In the genomic region with DNA sequence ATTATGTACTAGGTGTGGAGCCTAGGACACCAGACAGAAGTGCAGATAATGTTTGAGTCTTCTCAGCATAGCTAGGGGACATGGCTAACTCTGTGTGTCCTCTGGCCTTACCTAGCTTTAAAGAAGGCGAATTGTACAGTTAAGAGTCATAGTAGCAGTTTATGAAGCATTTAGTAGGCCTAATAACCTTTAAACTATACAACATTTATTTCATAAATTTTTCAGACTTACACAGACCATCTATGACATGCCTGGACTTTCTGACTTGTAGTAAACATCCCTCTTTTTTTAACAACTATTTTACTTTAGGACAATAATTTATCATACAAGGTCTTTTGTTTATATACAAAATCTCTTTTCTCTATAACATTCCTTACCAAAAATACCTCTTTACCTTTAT, we compare ENCODE assay signal across 1 cellular context.
TF ChIP-seq lines count a peak whose summit lies in the region.

No MANE protein-coding gene starts in this region.

TF ChIP-seq in GM23338, 12 proteins besides CTCF, POLR2A, EP300 and RAD21 (continued from another document):
- TF ChIP-seq, protein P1, sequence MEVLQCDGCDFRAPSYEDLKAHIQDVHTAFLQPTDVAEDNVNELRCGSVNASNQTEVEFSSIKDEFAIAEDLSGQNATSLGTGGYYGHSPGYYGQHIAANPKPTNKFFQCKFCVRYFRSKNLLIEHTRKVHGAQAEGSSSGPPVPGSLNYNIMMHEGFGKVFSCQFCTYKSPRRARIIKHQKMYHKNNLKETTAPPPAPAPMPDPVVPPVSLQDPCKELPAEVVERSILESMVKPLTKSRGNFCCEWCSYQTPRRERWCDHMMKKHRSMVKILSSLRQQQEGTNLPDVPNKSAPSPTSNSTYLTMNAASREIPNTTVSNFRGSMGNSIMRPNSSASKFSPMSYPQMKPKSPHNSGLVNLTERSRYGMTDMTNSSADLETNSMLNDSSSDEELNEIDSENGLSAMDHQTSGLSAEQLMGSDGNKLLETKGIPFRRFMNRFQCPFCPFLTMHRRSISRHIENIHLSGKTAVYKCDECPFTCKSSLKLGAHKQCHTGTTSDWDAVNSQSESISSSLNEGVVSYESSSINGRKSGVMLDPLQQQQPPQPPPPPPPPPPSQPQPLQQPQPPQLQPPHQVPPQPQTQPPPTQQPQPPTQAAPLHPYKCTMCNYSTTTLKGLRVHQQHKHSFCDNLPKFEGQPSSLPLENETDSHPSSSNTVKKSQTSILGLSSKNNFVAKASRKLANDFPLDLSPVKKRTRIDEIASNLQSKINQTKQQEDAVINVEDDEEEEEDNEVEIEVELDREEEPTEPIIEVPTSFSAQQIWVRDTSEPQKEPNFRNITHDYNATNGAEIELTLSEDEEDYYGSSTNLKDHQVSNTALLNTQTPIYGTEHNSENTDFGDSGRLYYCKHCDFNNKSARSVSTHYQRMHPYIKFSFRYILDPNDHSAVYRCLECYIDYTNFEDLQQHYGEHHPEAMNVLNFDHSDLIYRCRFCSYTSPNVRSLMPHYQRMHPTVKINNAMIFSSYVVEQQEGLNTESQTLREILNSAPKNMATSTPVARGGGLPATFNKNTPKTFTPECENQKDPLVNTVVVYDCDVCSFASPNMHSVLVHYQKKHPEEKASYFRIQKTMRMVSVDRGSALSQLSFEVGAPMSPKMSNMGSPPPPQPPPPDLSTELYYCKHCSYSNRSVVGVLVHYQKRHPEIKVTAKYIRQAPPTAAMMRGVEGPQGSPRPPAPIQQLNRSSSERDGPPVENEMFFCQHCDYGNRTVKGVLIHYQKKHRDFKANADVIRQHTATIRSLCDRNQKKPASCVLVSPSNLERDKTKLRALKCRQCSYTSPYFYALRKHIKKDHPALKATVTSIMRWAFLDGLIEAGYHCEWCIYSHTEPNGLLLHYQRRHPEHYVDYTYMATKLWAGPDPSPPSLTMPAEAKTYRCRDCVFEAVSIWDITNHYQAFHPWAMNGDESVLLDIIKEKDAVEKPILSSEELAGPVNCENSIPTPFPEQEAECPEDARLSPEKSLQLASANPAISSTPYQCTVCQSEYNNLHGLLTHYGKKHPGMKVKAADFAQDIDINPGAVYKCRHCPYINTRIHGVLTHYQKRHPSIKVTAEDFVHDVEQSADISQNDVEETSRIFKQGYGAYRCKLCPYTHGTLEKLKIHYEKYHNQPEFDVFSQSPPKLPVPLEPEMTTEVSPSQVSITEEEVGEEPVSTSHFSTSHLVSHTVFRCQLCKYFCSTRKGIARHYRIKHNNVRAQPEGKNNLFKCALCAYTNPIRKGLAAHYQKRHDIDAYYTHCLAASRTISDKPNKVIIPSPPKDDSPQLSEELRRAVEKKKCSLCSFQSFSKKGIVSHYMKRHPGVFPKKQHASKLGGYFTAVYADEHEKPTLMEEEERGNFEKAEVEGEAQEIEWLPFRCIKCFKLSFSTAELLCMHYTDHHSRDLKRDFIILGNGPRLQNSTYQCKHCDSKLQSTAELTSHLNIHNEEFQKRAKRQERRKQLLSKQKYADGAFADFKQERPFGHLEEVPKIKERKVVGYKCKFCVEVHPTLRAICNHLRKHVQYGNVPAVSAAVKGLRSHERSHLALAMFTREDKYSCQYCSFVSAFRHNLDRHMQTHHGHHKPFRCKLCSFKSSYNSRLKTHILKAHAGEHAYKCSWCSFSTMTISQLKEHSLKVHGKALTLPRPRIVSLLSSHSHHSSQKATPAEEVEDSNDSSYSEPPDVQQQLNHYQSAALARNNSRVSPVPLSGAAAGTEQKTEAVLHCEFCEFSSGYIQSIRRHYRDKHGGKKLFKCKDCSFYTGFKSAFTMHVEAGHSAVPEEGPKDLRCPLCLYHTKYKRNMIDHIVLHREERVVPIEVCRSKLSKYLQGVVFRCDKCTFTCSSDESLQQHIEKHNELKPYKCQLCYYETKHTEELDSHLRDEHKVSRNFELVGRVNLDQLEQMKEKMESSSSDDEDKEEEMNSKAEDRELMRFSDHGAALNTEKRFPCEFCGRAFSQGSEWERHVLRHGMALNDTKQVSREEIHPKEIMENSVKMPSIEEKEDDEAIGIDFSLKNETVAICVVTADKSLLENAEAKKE (CRISPR knock-in tag; IDR thresholded peaks at IDR 0.05), result no peak
- TF ChIP-seq EZH2phosphoT487 (IDR thresholded peaks at IDR 0.05; ENCODE audit: unreplicated experiment) (no peak), STAT1 (IDR thresholded peaks at IDR 0.05; ENCODE audit: unreplicated experiment) (no peak), POLR2AphosphoS5 (IDR thresholded peaks at IDR 0.05; ENCODE audit: low read depth) (no peak)
- TF ChIP-seq, protein P2, sequence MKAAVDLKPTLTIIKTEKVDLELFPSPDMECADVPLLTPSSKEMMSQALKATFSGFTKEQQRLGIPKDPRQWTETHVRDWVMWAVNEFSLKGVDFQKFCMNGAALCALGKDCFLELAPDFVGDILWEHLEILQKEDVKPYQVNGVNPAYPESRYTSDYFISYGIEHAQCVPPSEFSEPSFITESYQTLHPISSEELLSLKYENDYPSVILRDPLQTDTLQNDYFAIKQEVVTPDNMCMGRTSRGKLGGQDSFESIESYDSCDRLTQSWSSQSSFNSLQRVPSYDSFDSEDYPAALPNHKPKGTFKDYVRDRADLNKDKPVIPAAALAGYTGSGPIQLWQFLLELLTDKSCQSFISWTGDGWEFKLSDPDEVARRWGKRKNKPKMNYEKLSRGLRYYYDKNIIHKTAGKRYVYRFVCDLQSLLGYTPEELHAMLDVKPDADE (IDR thresholded peaks at IDR 0.05), result no peak
